8 cellular contexts compared by ENCODE assay signal in genomic region chr10:119652361-119652760, GRCh38. TPM values are rescaled to one million over a fixed set of nuclear protein-coding genes. Genes with fewer than 3 reads are reported as not detected.
DNase-seq lines count a peak whose midpoint lies in the region; ATAC-seq and TF ChIP-seq lines count a peak whose summit lies in the region.

No MANE protein-coding gene starts in this region.

- CTCF ChIA-PET in AG04450 (lab: Charles Lee) = interaction anchor here (0.9 to 1.3 kb wide), 3 partner anchors 50 to 453 kb away, joined by 4 read pairs; partner anchors contain the start of gene INPP5F

- DNase-seq in AG04450 (ENCODE audit: low read depth, low spot score) (peak; percentile 34), NCI-H69 (lab: John Stamatoyannopoulos, UW) (peak; percentile 61), astrocyte of the spinal cord (ENCODE audit: low read depth, low spot score) (peak; percentile 74), iPS DF 6.9 (ENCODE audit: low read depth, low spot score) (no peak)
- no peak for DNase-seq in stimulated activated CD8-positive, alpha-beta memory T cell treated with anti-CD3 and anti-CD28 coated beads, Interleukin-4, amount 100 ng/mL, for 48 hours

- peak overlapping the region; percentile 42 for H3K27ac ChIP-seq in AG04450 (ENCODE audit: low read depth, low read length)
- H3K27ac ChIP-seq in iPS DF 6.9 (ENCODE audit: low read length) = no peak overlapping the region
- peak overlapping the region; percentile 78 to 100 (median 97) for H3K27ac ChIP-seq in skin epidermis

- H3K4me1 ChIP-seq in iPS DF 6.9 (ENCODE audit: control insufficient read depth, insufficient read depth, low read length) = no peaks in the 10 kb centered on the region

- no peak for ATAC-seq in GM21390 (IDR thresholded peaks at IDR 0.05; ENCODE audit: unreplicated experiment)

- POLR2A ChIA-PET in AG04450 (lab: Yijun Ruan, JAX) = interaction anchor here (0.9 kb wide), 1 partner anchor 58 kb away, joined by 3 read pairs; no protein-coding TSS in a partner anchor

- H3K9me3 ChIP-seq in AG04450 (ENCODE audit: control insufficient read depth, insufficient read depth, low read length) (no peaks in the 10 kb centered on the region), iPS DF 6.9 (ENCODE audit: control insufficient read depth, insufficient read depth, low read length) (no peaks in the 10 kb centered on the region)

- WGBS in iPS DF 6.9 (ENCODE audit: insufficient coverage, insufficient read length) = 100% methylated on average over 1 of the region's 3 CpGs

- H3K27me3 ChIP-seq in AG04450 (ENCODE audit: control insufficient read depth, insufficient read depth, low read length) (no peaks in the 10 kb centered on the region), iPS DF 6.9 (ENCODE audit: control insufficient read depth, insufficient read depth, low read length) (no peaks in the 10 kb centered on the region)

- in situ Hi-C loops in astrocyte of the spinal cord (cut with HindIII; ENCODE audit: low sequenced_read_pairs) = no loop called here

- H3K36me3 ChIP-seq in iPS DF 6.9 (ENCODE audit: control insufficient read depth, insufficient read depth, low read length) = no peaks in the 10 kb centered on the region

- peak; percentile 42 for TF ChIP-seq CTCF in AG04450 (IDR thresholded peaks at IDR 0.05; ENCODE audit: low read depth, low read length)
- TF ChIP-seq CTCF in GM12874 (IDR thresholded peaks at IDR 0.05; ENCODE audit: insufficient read depth, low read depth, low read length) = peak; percentile 19; the same call in 1 of the 2 replicates
- TF ChIP-seq CTCF in astrocyte of the spinal cord (IDR thresholded peaks at IDR 0.05; ENCODE audit: low read depth, low read length) = peak; percentile 32

- H3K4me3 ChIP-seq in AG04450 (ENCODE audit: low read depth, low read length) (peak overlapping the region; percentile 92), astrocyte of the spinal cord (ENCODE audit: low read depth, low read length) (peak overlapping the region; percentile 89), iPS DF 6.9 (ENCODE audit: low read length) (peak overlapping the region; percentile 88; the same call in 1 of the 2 replicates), skin epidermis (peak overlapping the region; percentile 79 to 97 (median 89))

RNA-seq across cellular contexts. Expression of gene BAG3, which starts 1.2 kb away (rescaled TPM):
- polyA plus RNA-seq in AG04450 (2011; rRNA removed) = 12.7 and 20.1 TPM in 2 replicates
- 12.1 and 15.8 TPM in 2 replicates for polyA minus RNA-seq in AG04450 (2011; rRNA and poly(A)+ RNA removed)

RNA-seq across cellular contexts. Expression of gene TIAL1, which starts 55.6 kb away (rescaled TPM):
- 86.0 and 113 TPM in 2 replicates for polyA plus RNA-seq in AG04450 (2011; rRNA removed)
- polyA minus RNA-seq in AG04450 (2011; rRNA and poly(A)+ RNA removed) = 58.3 and 83.4 TPM in 2 replicates

Comparison
In these comparisons a context has a peak if more than half of its experiments do, and no peak if none do; other contexts are left out.
1. DNase-seq: peak in AG04450 (single experiment), NCI-H69 (single experiment) and astrocyte of the spinal cord (single experiment); none in iPS DF 6.9 (single experiment) and stimulated activated CD8-positive, alpha-beta memory T cell treated with anti-CD3 and anti-CD28 coated beads, Interleukin-4, amount 100 ng/mL, for 48 hours (single experiment).
2. Peak in every context shown above with its lines, with median percentiles within 50 percentile points of each other: H3K4me3 ChIP-seq and CTCF ChIP-seq.